Comparison of ENCODE assay signal across 18 cellular contexts in genomic region chr4:47785196-47785595, GRCh38.
"Had no signal": no experiment of that assay in that cellular context is flagged by ENCODE, and none has a peak within 500 bp of the region (broad histone marks: within the 10 kb centered on the region; RNA-seq: fewer than 3 reads in every experiment).

No MANE protein-coding gene starts in this region.

- H3K27ac ChIP-seq: dorsolateral prefrontal cortex, hepatocyte, left lung, lower lobe of right lung, neural progenitor cell, parathyroid adenoma, sigmoid colon, spleen, testis, tibial artery had no signal

- H3K9me3 ChIP-seq: lower lobe of right lung, sigmoid colon, testis had no signal

- H3K4me1 ChIP-seq: left lung, lower lobe of right lung, neural progenitor cell, parathyroid adenoma, sigmoid colon, spleen, testis, tibial artery had no signal

- H3K27me3 ChIP-seq: dorsolateral prefrontal cortex, hepatocyte, left lung, neural progenitor cell, sigmoid colon, testis, tibial artery had no signal

- ATAC-seq: left lung; lower lobe of right lung; naive thymus-derived CD4-positive, alpha-beta T cell; stimulated activated memory B cell treated with anti-CD40 and anti-IgM and Interleukin-4, amounts not matched to agents 10 μg/mL and 1 μg/mL and 100 μg/mL, for 72 hours; stimulated activated naive CD8-positive, alpha-beta T cell treated with anti-CD3 and anti-CD28 coated beads, Interleukin-15, Interleukin-2, amounts not matched to agents 100 U/mL and 50 U/mL, for 24 hours had no signal

- DNase-seq: dorsolateral prefrontal cortex; effector CD4-positive, alpha-beta T cell; kidney; left lung; lower lobe of right lung; mesenchymal stem cell; naive thymus-derived CD4-positive, alpha-beta T cell; sigmoid colon; spleen; stimulated activated CD4-positive, alpha-beta T cell treated with anti-CD3 and anti-CD28 coated beads, Interleukin-4, amount 100 ng/mL, for 4 hours; stimulated activated naive CD8-positive, alpha-beta T cell treated with anti-CD3 and anti-CD28 coated beads, Interleukin-15, Interleukin-2, amounts not matched to agents 100 U/mL and 50 U/mL, for 24 hours; substantia nigra; testis; tibial artery had no signal

- H3K4me3 ChIP-seq: dorsolateral prefrontal cortex, hepatocyte, left lung, lower lobe of right lung, neural progenitor cell, sigmoid colon, spleen, testis, tibial artery had no signal
